8 cellular contexts compared by ENCODE assay signal in genomic region chr10:58414270-58415041, GRCh38. TPM values are rescaled to one million over a fixed set of nuclear protein-coding genes. Genes with fewer than 3 reads are reported as not detected.
DNase-seq lines count a peak whose midpoint lies in the region; ATAC-seq and TF ChIP-seq lines count a peak whose summit lies in the region.

No MANE protein-coding gene starts in this region.

- H3K27me3 Mint-ChIP-seq in osteocyte (ENCODE audit: unreplicated experiment), result no peaks in the 10 kb centered on the region

- H3K4me3 ChIP-seq in DND-41 (ENCODE audit: low read depth in 1 of 2, low read length in 2 of 2), result no peak overlapping the region

- peaks cover 2% of the 10 kb centered on the region for H3K36me3 Mint-ChIP-seq in osteocyte (ENCODE audit: unreplicated experiment)

- TF ChIP-seq CTCF in DND-41 (IDR thresholded peaks at IDR 0.05; ENCODE audit: borderline replicate concordance, extremely low read depth, low read length, poor library complexity, severe bottlenecking) (peak; percentile 17), osteocyte (IDR thresholded peaks at IDR 0.05) (peak; percentile 76), GM10266 (IDR thresholded peaks at IDR 0.05; ENCODE audit: control insufficient read depth, insufficient read depth, low read depth, missing control alignments) (no peak), GM20000 (IDR thresholded peaks at IDR 0.05; ENCODE audit: extremely low read depth, missing control alignments) (no peak)

- H3K4me1 ChIP-seq in DND-41 (ENCODE audit: insufficient read depth, low read length), result no peaks in the 10 kb centered on the region

- no peak overlapping the region for H3K4me3 Mint-ChIP-seq in osteocyte (ENCODE audit: unreplicated experiment)

- no peaks in the 10 kb centered on the region for H3K27me3 ChIP-seq in DND-41 (ENCODE audit: insufficient read depth, low read length, poor library complexity)

- no peak overlapping the region for H3K9ac ChIP-seq in DND-41 (ENCODE audit: low read depth, low read length)

- H3K4me1 Mint-ChIP-seq in osteocyte (ENCODE audit: unreplicated experiment), result peaks cover 23% of the 10 kb centered on the region

- no peaks in the 10 kb centered on the region for H3K79me2 ChIP-seq in DND-41 (ENCODE audit: insufficient read depth, low read length)

- ATAC-seq in DND-41 (ENCODE audit: insufficient read depth, low read depth) (no peak), HG02840 (IDR thresholded peaks at IDR 0.05; ENCODE audit: low FRiP score, unreplicated experiment) (no peak)

- no peaks in the 10 kb centered on the region for H3K9me3 ChIP-seq in DND-41 (ENCODE audit: insufficient read depth, low read length, severe bottlenecking)

- no peak overlapping the region for H3K27ac Mint-ChIP-seq in osteocyte (ENCODE audit: unreplicated experiment)

- H2AFZ ChIP-seq in DND-41 (ENCODE audit: low read depth, low read length), result no peak overlapping the region

- no peaks in the 10 kb centered on the region for H3K36me3 ChIP-seq in DND-41 (ENCODE audit: insufficient read depth, low read length)

- H4K20me1 ChIP-seq in DND-41 (ENCODE audit: insufficient read depth, low read length), result no peaks in the 10 kb centered on the region

- DNase-seq in DND-41 (no peak), NCI-H2227 treated with DMSO at 0.1 percent for 48 hours (lab: John Stamatoyannopoulos, UW) (peak; percentile 42), epidermal melanocyte (ENCODE audit: insufficient read length, low spot score) (peak; percentile 50), osteocyte (ENCODE audit: extremely low spot score, unreplicated experiment) (no peak), GM10266 (ENCODE audit: extremely low spot score) (no peak), GM20000 (ENCODE audit: low spot score) (no peak)
- DNase-seq in central memory CD4-positive, alpha-beta T cell, result no peak

- no peaks in the 10 kb centered on the region for H3K9me3 Mint-ChIP-seq in osteocyte (ENCODE audit: unreplicated experiment)

- H3K27ac ChIP-seq in DND-41 (ENCODE audit: low read length), result no peak overlapping the region

- H3K4me2 ChIP-seq in DND-41 (ENCODE audit: insufficient read depth, low read length), result no peak overlapping the region

RNA-seq across cellular contexts. Expression of gene TFAM, which starts 29.2 kb away (rescaled TPM):
- 19.6 and 22.3 TPM in 2 replicates for total RNA-seq in osteocyte

Comparison
In these comparisons a context has a peak if more than half of its experiments do, and no peak if none do; other contexts are left out.
1. DNase-seq: peak in NCI-H2227 treated with DMSO at 0.1 percent for 48 hours (single experiment) and epidermal melanocyte (single experiment); none in DND-41 (single experiment), osteocyte (single experiment), GM10266 (single experiment), central memory CD4-positive, alpha-beta T cell (single experiment) and GM20000 (single experiment).
2. CTCF ChIP-seq: peak in DND-41 (single experiment) and osteocyte (single experiment); none in GM10266 (single experiment) and GM20000 (single experiment).